In the genomic region with DNA sequence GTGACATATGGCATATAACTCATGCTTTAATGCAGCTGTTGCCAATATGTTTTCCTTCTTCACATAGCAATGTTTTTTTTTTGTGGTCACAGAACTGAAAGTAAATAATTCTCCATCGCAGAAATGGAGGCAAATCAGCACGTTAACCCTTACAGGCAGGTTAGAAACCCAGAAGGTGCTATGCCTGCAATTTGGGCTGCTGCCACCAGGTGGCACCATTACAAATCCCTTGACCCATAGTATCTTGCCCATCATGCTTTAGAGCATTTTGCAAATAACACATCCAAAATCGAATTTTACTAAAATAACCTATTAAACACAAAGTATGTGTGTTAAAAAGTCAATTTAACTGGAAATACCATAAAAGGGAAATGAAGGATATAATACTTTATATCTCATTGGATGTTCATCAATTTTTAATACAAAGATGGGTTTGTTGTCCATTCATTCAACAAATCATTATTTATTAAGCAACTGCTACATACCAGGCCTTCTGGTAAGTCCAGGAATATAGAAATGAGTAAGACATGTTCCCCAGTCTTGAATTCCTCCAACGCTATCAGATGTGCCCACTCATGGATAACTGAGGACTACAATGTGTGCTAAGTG, we compare ENCODE assay signal across 8 cellular contexts.
DNase-seq lines count a peak whose midpoint lies in the region; ATAC-seq and TF ChIP-seq lines count a peak whose summit lies in the region.

No MANE protein-coding gene starts in this region.

- H3K4me3 ChIP-seq in HEK293 (ENCODE audit: low read depth, low read length) = no peak overlapping the region
- H3K4me3 ChIP-seq in liver (ENCODE audit: low read depth in 1 of 3, low read length in 3 of 3) = no peak overlapping the region
- H3K4me3 ChIP-seq in gastrocnemius medialis = no peak overlapping the region

- 60% methylated on average over 4 of the region's 4 CpGs for WGBS in liver

- TF ChIP-seq RAD21 in liver (IDR thresholded peaks at IDR 0.05) = peak; percentile 35 to 42

- H3K4me3 Mint-ChIP-seq in activated CD8-positive, alpha-beta T cell treated with anti-CD3 and anti-CD28 coated beads, Interleukin-2, amount 10 ng/mL, durations not matched to agents 7 days and 5 days = no peak overlapping the region

- no peak for TF ChIP-seq POLR2A in gastrocnemius medialis (IDR thresholded peaks at IDR 0.05)

- peak; percentile 43 for DNase-seq in DMS 273 (lab: John Stamatoyannopoulos, UW; ENCODE audit: unreplicated experiment)
- no peak for DNase-seq in DMS 273 treated with DMSO at 0.1 percent for 48 hours (lab: John Stamatoyannopoulos, UW)
- peak; percentile 24 for DNase-seq in activated CD8-positive, alpha-beta T cell treated with anti-CD3 and anti-CD28 coated beads, Interleukin-2, amount 10 ng/mL, durations not matched to agents 7 days and 5 days
- DNase-seq in gastrocnemius medialis = no peak
- DNase-seq in activated gamma-delta T cell treated with Interleukin-2 at 50 U/mL for 16 hours = no peak
- no peak for DNase-seq in ureter (ENCODE audit: low spot score)

- H3K9me3 ChIP-seq in HEK293 (ENCODE audit: control insufficient read depth, insufficient read depth, low read depth, low read length) = no peaks in the 10 kb centered on the region
- peaks cover 0 to 7% (median 5%) of the 10 kb centered on the region in 4 donors for H3K9me3 ChIP-seq in liver (ENCODE audit: control insufficient read depth in 4 of 4, low read length in 3 of 4)
- H3K9me3 ChIP-seq in gastrocnemius medialis = peaks cover 0 to 6% (median 0%) of the 10 kb centered on the region in 3 donors

- H3K9ac ChIP-seq in liver (ENCODE audit: low read depth in 1 of 2, low read length in 2 of 2) = no peak overlapping the region

- ATAC-seq in activated CD8-positive, alpha-beta T cell treated with anti-CD3 and anti-CD28 coated beads, Interleukin-2, amount 10 ng/mL, durations not matched to agents 7 days and 5 days = no peak
- ATAC-seq in gastrocnemius medialis = no peak

- H3K27ac Mint-ChIP-seq in activated CD8-positive, alpha-beta T cell treated with anti-CD3 and anti-CD28 coated beads, Interleukin-2, amount 10 ng/mL, durations not matched to agents 7 days and 5 days = no peak overlapping the region

- H3K27me3 ChIP-seq in liver (ENCODE audit: control insufficient read depth in 4 of 4, insufficient read depth in 4 of 4, low read length in 3 of 4) (no peaks in the 10 kb centered on the region), gastrocnemius medialis (no peaks in the 10 kb centered on the region)

- H3K9me3 Mint-ChIP-seq in activated CD8-positive, alpha-beta T cell treated with anti-CD3 and anti-CD28 coated beads, Interleukin-2, amount 10 ng/mL, durations not matched to agents 7 days and 5 days (ENCODE audit: insufficient read depth) = peaks cover 14% of the 10 kb centered on the region

- no peaks in the 10 kb centered on the region for H3K4me1 Mint-ChIP-seq in activated CD8-positive, alpha-beta T cell treated with anti-CD3 and anti-CD28 coated beads, Interleukin-2, amount 10 ng/mL, durations not matched to agents 7 days and 5 days (ENCODE audit: low read depth)

- no peaks in the 10 kb centered on the region for H3K4me1 ChIP-seq in HEK293 (ENCODE audit: control insufficient read depth, insufficient read depth, low read length)
- no peaks in the 10 kb centered on the region for H3K4me1 ChIP-seq in liver (ENCODE audit: control insufficient read depth in 4 of 4, insufficient read depth in 4 of 4, low read length in 3 of 4)
- H3K4me1 ChIP-seq in gastrocnemius medialis = no peaks in the 10 kb centered on the region

- TF ChIP-seq CTCF in HEK293 (tag by site-specific recombination; IDR thresholded peaks at IDR 0.05) (0 out of 2 replicates have a peak, but pooled peaks have one; percentile 8), liver (IDR thresholded peaks at IDR 0.05; ENCODE audit: low read depth, low read length, missing input control) (peak; percentile 41), gastrocnemius medialis (IDR thresholded peaks at IDR 0.05 in 4 of 5, conservative IDR thresholded peaks at IDR 0.05 in 1 of 5) (peak in 1 of 5 experiments; percentile 28)

- no peak overlapping the region for H3K27ac ChIP-seq in HEK293 (ENCODE audit: extremely low read depth, low read depth, low read length)
- H3K27ac ChIP-seq in liver (ENCODE audit: low read depth in 1 of 2, low read length in 2 of 2) = no peak overlapping the region
- H3K27ac ChIP-seq in gastrocnemius medialis = no peak overlapping the region

- in situ Hi-C loops in gastrocnemius medialis (cut with MboI; ENCODE audit: low sequenced_read_pairs in 4 of 4) = no loop called here

- no peaks in the 10 kb centered on the region for H3K27me3 Mint-ChIP-seq in activated CD8-positive, alpha-beta T cell treated with anti-CD3 and anti-CD28 coated beads, Interleukin-2, amount 10 ng/mL, durations not matched to agents 7 days and 5 days (ENCODE audit: low read depth)

- CTCF ChIA-PET in HEK293 (lab: Yijun Ruan, JAX) = interaction anchor here (0.7 kb wide), 1 partner anchor 103 kb away, joined by 3 read pairs; no protein-coding TSS in a partner anchor
- CTCF ChIA-PET in activated CD8-positive, alpha-beta T cell treated with anti-CD3 and anti-CD28 coated beads, Interleukin-2, amount 10 ng/mL, durations not matched to agents 7 days and 5 days (lab: Charles Lee) = interaction anchor here (0.6 kb wide), 1 partner anchor 224 kb away, joined by 3 read pairs; no protein-coding TSS in a partner anchor

- intact Hi-C loops in gastrocnemius medialis (cut with DNase I; ENCODE audit: low total_unique reads) = no loop called here

- no peaks in the 10 kb centered on the region for H3K36me3 Mint-ChIP-seq in activated CD8-positive, alpha-beta T cell treated with anti-CD3 and anti-CD28 coated beads, Interleukin-2, amount 10 ng/mL, durations not matched to agents 7 days and 5 days (ENCODE audit: low read depth)

- H3K36me3 ChIP-seq in HEK293 (ENCODE audit: control insufficient read depth in 2 of 2, insufficient read depth in 1 of 2, low read length in 2 of 2) (no peaks in the 10 kb centered on the region), liver (ENCODE audit: control insufficient read depth in 4 of 4, insufficient read depth in 3 of 4, low read depth in 1 of 4, low read length in 3 of 4) (no peaks in the 10 kb centered on the region), gastrocnemius medialis (no peaks in the 10 kb centered on the region)

- POLR2A ChIA-PET in HEK293 (lab: Yijun Ruan, JAX) = no interaction called here
- POLR2A ChIA-PET in activated CD8-positive, alpha-beta T cell treated with anti-CD3 and anti-CD28 coated beads, Interleukin-2, amount 10 ng/mL, durations not matched to agents 7 days and 5 days (lab: Charles Lee) = no interaction called here

TF ChIP-seq in HEK293, 187 proteins besides CTCF, POLR2A, EP300 and RAD21 (continues in another document):
- no peak for TF ChIP-seq REST (tag by site-specific recombination; IDR thresholded peaks at IDR 0.05)

TF ChIP-seq in liver, 16 proteins besides CTCF, POLR2A, EP300 and RAD21 (continues in another document):
- TF ChIP-seq REST (IDR thresholded peaks at IDR 0.05) = no peak
- TF ChIP-seq JUND (IDR thresholded peaks at IDR 0.05) = no peak
- TF ChIP-seq TAF1 (conservative IDR thresholded peaks at IDR 0.05) = no peak
- TF ChIP-seq ATF3 (IDR thresholded peaks at IDR 0.05) = no peak
- TF ChIP-seq FOXA2 (IDR thresholded peaks at IDR 0.05) = no peak
- no peak for TF ChIP-seq SP1 (IDR thresholded peaks at IDR 0.05)
- TF ChIP-seq HNF4G (IDR thresholded peaks at IDR 0.05) = no peak
- TF ChIP-seq, protein P1, sequence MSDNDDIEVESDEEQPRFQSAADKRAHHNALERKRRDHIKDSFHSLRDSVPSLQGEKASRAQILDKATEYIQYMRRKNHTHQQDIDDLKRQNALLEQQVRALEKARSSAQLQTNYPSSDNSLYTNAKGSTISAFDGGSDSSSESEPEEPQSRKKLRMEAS (IDR thresholded peaks at IDR 0.05) = no peak
- no peak for TF ChIP-seq HNF4A (conservative IDR thresholded peaks at IDR 0.05)
- TF ChIP-seq NR2F2 (IDR thresholded peaks at IDR 0.05) = no peak
- TF ChIP-seq EGR1 (IDR thresholded peaks at IDR 0.05; ENCODE audit: low read depth in 2 of 2) = no peak
- no peak for TF ChIP-seq YY1 (IDR thresholded peaks at IDR 0.05)
- no peak for TF ChIP-seq FOXA1 (IDR thresholded peaks at IDR 0.05)
- no peak for TF ChIP-seq RXRA (IDR thresholded peaks at IDR 0.05)

Comparison
In these comparisons a context has a peak if more than half of its experiments do, and no peak if none do; other contexts are left out.
1. DNase-seq: peak in DMS 273 (single experiment) and activated CD8-positive, alpha-beta T cell treated with anti-CD3 and anti-CD28 coated beads, Interleukin-2, amount 10 ng/mL, durations not matched to agents 7 days and 5 days (single experiment); none in DMS 273 treated with DMSO at 0.1 percent for 48 hours (single experiment), gastrocnemius medialis (0 of 2), activated gamma-delta T cell treated with Interleukin-2 at 50 U/mL for 16 hours (single experiment) and ureter (single experiment).